Comparison of ENCODE assay signal across 22 cellular contexts in the genomic region with DNA sequence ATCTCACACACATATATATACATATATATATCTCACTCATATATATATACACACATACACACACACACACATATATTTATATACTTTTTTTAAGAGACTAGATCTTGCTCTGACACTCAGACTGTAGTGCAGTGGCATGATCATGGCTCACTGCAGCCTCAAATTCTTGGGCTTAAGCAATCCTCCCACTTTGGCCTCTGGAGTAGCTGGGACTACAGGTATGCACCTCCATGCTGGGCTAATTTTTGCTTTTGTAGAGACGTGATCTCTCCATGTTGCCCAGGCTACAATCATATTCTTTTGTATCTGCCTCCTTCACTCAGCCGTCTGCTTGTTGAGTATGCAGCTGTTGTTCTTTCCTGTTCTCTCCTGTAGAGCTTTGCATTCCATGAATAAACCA.
"Had no signal": no experiment of that assay in that cellular context is flagged by ENCODE, and none has a peak within 500 bp of the region (broad histone marks: within the 10 kb centered on the region; RNA-seq: fewer than 3 reads in every experiment).

No MANE protein-coding gene starts in this region.

- ATAC-seq: Panc1, PC-3 had no signal

- DNase-seq: IMR-90, Karpas-422, KG1, MG63, NCI-H1092 treated with DMSO at 0.1 percent for 48 hours, NCI-H1436, NCI-H187, NCI-H2029, NCI-H2081 treated with DMSO at 0.1 percent for 48 hours, NCI-H2171, NCI-H226, NCI-H446, NCI-H510A, NCI-H524 treated with DMSO at 0.1 percent for 48 hours, NCI-H69, NCI-H774, PC-3, SHP77, SK-N-SH, SW 1271 had no signal

- H3K4me3 ChIP-seq: MG63 had no signal

- H3K27me3 ChIP-seq: MG63 had no signal

- H3K9me3 ChIP-seq: MG63, SK-N-SH had no signal

- H3K4me2 ChIP-seq: SK-N-SH had no signal

- H3K9ac ChIP-seq: SK-N-SH had no signal

- H3K36me3 ChIP-seq: MG63 had no signal

- H3K27ac ChIP-seq: RWPE1 had no signal

- H3K9me2 ChIP-seq: SK-N-SH had no signal
